8 cellular contexts compared by ENCODE assay signal in genomic region chr5:154445422-154446182, GRCh38. TPM values are rescaled to one million over a fixed set of nuclear protein-coding genes. Genes with fewer than 3 reads are reported as not detected.
DNase-seq lines count a peak whose midpoint lies in the region; ATAC-seq and TF ChIP-seq lines count a peak whose summit lies in the region.

A gene with protein sequence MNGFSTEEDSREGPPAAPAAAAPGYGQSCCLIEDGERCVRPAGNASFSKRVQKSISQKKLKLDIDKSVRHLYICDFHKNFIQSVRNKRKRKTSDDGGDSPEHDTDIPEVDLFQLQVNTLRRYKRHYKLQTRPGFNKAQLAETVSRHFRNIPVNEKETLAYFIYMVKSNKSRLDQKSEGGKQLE (plus strand): TSS chr5:154445997. CDS start chr5:154446605, 608 bp downstream.

- no peaks in the 10 kb centered on the region for H3K27me3 Mint-ChIP-seq in activated T-cell treated with anti-CD3 and anti-CD28 coated beads, Interleukin-2, amount 50 U/mL, for 24 hours

- peak within 1 kb of the TSS; percentile 95 for H3K9ac ChIP-seq in mucosa of stomach (ENCODE audit: low read length)

- H3K9me3 ChIP-seq in mucosa of stomach (ENCODE audit: control insufficient read depth, low read length): no peaks in the 10 kb centered on the region

- no peaks in the 10 kb centered on the region for H3K9me3 Mint-ChIP-seq in activated T-cell treated with anti-CD3 and anti-CD28 coated beads, Interleukin-2, amount 50 U/mL, for 24 hours

- H3K4me1 Mint-ChIP-seq in activated T-cell treated with anti-CD3 and anti-CD28 coated beads, Interleukin-2, amount 50 U/mL, for 24 hours (ENCODE audit: low read depth): peaks cover 47% of the 10 kb centered on the region

- DNase-seq in DMS53 treated with DMSO at 0.1 percent for 48 hours (lab: John Stamatoyannopoulos, UW; ENCODE audit: unreplicated experiment) (peak; percentile 89), erythroblast (lab: John Stamatoyannopoulos, UW) (peak; percentile 95 to 98)
- DNase-seq in Jurkat, Clone E6-1 (ENCODE audit: low read depth, low spot score): peak; percentile 83
- peak; percentile 98 for DNase-seq in activated T-cell treated with anti-CD3 and anti-CD28 coated beads, Interleukin-2, amount 50 U/mL, for 24 hours
- DNase-seq in stimulated activated CD8-positive, alpha-beta memory T cell treated with anti-CD3 and anti-CD28 coated beads, Interleukin-4, amount 100 ng/mL, for 48 hours: peak; percentile 95

- H3K4me3 Mint-ChIP-seq in activated T-cell treated with anti-CD3 and anti-CD28 coated beads, Interleukin-2, amount 50 U/mL, for 24 hours: peak within 1 kb of the TSS; percentile 95

- peak within 1 kb of the TSS; percentile 98 for H3K27ac Mint-ChIP-seq in activated T-cell treated with anti-CD3 and anti-CD28 coated beads, Interleukin-2, amount 50 U/mL, for 24 hours

- H3K27me3 ChIP-seq in mucosa of stomach (ENCODE audit: control insufficient read depth, insufficient read depth, low read length): no peaks in the 10 kb centered on the region

- ATAC-seq in GM21717 (IDR thresholded peaks at IDR 0.05; ENCODE audit: unreplicated experiment): peak; percentile 95

- no peaks in the 10 kb centered on the region for H3K36me3 ChIP-seq in mucosa of stomach (ENCODE audit: control insufficient read depth, insufficient read depth, low read length)

- peaks cover 61% of the 10 kb centered on the region for H3K36me3 Mint-ChIP-seq in activated T-cell treated with anti-CD3 and anti-CD28 coated beads, Interleukin-2, amount 50 U/mL, for 24 hours (ENCODE audit: low read depth)

- peak within 1 kb of the TSS; percentile 95 for H3K4me3 ChIP-seq in Jurkat, Clone E6-1 (ENCODE audit: low read length)
- H3K4me3 ChIP-seq in mucosa of stomach (ENCODE audit: low read length): peak within 1 kb of the TSS; percentile 88

- H3K4me1 ChIP-seq in mucosa of stomach (ENCODE audit: control insufficient read depth, insufficient read depth, low read length): peaks cover 24% of the 10 kb centered on the region

- TF ChIP-seq POLR2A in erythroblast (IDR thresholded peaks at IDR 0.05; ENCODE audit: low read length): peak; percentile 85

TF ChIP-seq in PFSK-1, 5 proteins besides CTCF, POLR2A, EP300 and RAD21:
- TF ChIP-seq TAF1 (IDR thresholded peaks at IDR 0.05; ENCODE audit: borderline replicate concordance, insufficient read depth, low read length) (peak; percentile 80; the same call in 1 of the 2 replicates), FOXP2 (optimal IDR thresholded peaks at IDR 0.05; ENCODE audit: borderline replicate concordance, extremely low read depth, extremely low read length, insufficient read depth) (no peak), REST (IDR thresholded peaks at IDR 0.05; ENCODE audit: insufficient read depth in 1 of 2, low read depth in 2 of 2, low read length in 2 of 2) (no peak), SIN3A (IDR thresholded peaks at IDR 0.05; ENCODE audit: borderline replicate concordance, insufficient read depth, low read length) (0 out of 2 replicates have a peak, but pooled peaks have one; percentile 65), POLR2AphosphoS5 (IDR thresholded peaks at IDR 0.05; ENCODE audit: low read depth, low read length) (peak; percentile 81)

RNA-seq across cellular contexts. Expression of the gene that starts here (rescaled TPM):
- polyA plus RNA-seq in Jurkat, Clone E6-1 (2012; ENCODE audit: insufficient read depth, insufficient read length): 57.7 TPM
- 27.7 TPM for polyA plus RNA-seq in PFSK-1 (2012; ENCODE audit: insufficient read length, low read depth)

Comparison
In these comparisons a context has a peak if more than half of its experiments do, and no peak if none do; other contexts are left out.
1. Peak in every context shown above with its lines: DNase-seq, ATAC-seq and H3K4me3 ChIP-seq.